In the genomic region with DNA sequence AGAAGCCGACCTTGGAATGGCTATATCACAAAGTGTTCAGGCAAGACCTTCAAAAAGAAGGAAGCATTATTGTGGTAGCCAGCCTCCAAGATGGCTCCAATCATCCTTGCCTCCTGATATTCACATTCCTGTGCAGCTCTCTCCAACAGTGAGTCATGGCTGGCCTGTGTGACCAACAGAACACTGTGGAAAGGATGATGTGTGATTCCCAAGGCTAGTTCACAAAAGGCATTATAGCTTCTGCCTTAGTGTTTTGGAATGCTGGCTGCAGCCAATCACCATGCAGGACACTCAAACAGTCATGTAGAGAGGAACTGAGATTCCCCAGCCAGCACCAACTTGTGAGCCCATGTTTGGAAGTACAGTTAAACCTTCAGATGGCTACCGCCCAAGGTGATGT, we compare ENCODE assay signal across 12 cellular contexts.
DNase-seq lines count a peak whose midpoint lies in the region; ATAC-seq, FAIRE-seq and TF ChIP-seq lines count a peak whose summit lies in the region.
"Had no signal": no experiment of that assay in that cellular context is flagged by ENCODE, and none has a peak within 500 bp of the region (broad histone marks: within the 10 kb centered on the region; RNA-seq: fewer than 3 reads in every experiment).

No MANE protein-coding gene starts in this region.

- no peak overlapping the region for H3K4me2 ChIP-seq in H1 (ENCODE audit: insufficient read depth in 1 of 2, low read depth in 2 of 2, low read length in 2 of 2)

- H3K27me3 ChIP-seq in NT2/D1 (ENCODE audit: insufficient read depth, insufficient read length) (no peaks in the 10 kb centered on the region), H1 (replicated peaks in 1 of 4; ENCODE audit: control insufficient read depth in 3 of 4, extremely low read depth in 1 of 4, insufficient read depth in 3 of 4, low read length in 3 of 4) (no peaks in the 10 kb centered on the region)

- no peak overlapping the region for H3K56ac ChIP-seq in H1 (replicated peaks; ENCODE audit: insufficient read length, low read depth, low read length)

- intact Hi-C loops in Calu3 (cut with micrococcal nuclease; ENCODE audit: unreplicated experiment), result no loop called here

- no peak overlapping the region for H3K14ac ChIP-seq in H1 (ENCODE audit: insufficient read length)

- H3K4me1 Mint-ChIP-seq in Calu3 (ENCODE audit: low read depth, unreplicated experiment), result no peaks in the 10 kb centered on the region
- H3K4me1 Mint-ChIP-seq: central memory CD8-positive, alpha-beta T cell had no signal

- no TSS peak for BruUV-seq in Calu3 (replicated peaks; lab: Mats Ljungman, UMichigan)

- no peak overlapping the region for H4K8ac ChIP-seq in H1 (ENCODE audit: extremely low read depth, insufficient read depth, low read length)

- TF ChIP-seq RAD21 in H1 (IDR thresholded peaks at IDR 0.05 in 1 of 2, conservative IDR thresholded peaks at IDR 0.05 in 1 of 2; ENCODE audit: low read depth in 2 of 2, low read length in 2 of 2), result no peak

- H3K27ac ChIP-seq in H1 (ENCODE audit: low read depth, low read length), result peak overlapping the region; percentile 29; the same call in 1 of the 2 replicates
- H3K27ac ChIP-seq: C4-2B, parathyroid adenoma had no signal

- no peak for ATAC-seq in GM21619 (IDR thresholded peaks at IDR 0.05; ENCODE audit: unreplicated experiment)

- H3K9me3 ChIP-seq in NT2/D1 (ENCODE audit: insufficient read depth, low read length) (no peaks in the 10 kb centered on the region), H1 (ENCODE audit: insufficient read depth in 2 of 2, low read depth in 1 of 2, low read length in 1 of 2) (no peaks in the 10 kb centered on the region)

- H3K79me2 ChIP-seq in H1 (ENCODE audit: control insufficient read depth in 1 of 2, insufficient read depth in 2 of 2, low read length in 2 of 2), result no peaks in the 10 kb centered on the region
- H3K79me2 ChIP-seq: parathyroid adenoma had no signal

- no peak overlapping the region for H3K4me3 Mint-ChIP-seq in Calu3 (ENCODE audit: low read depth, unreplicated experiment)
- H3K4me3 Mint-ChIP-seq: central memory CD8-positive, alpha-beta T cell had no signal

- H3K4me1 ChIP-seq in NT2/D1 (ENCODE audit: insufficient read depth, insufficient read length), result peaks cover 2% of the 10 kb centered on the region
- H3K4me1 ChIP-seq in H1 (replicated peaks in 1 of 4; ENCODE audit: control insufficient read depth in 3 of 4, insufficient read depth in 4 of 4, low read length in 3 of 4), result no peaks in the 10 kb centered on the region
- H3K4me1 ChIP-seq: parathyroid adenoma had no signal

- H2BK120ac ChIP-seq in H1 (replicated peaks; ENCODE audit: low read depth, low read length), result no peak overlapping the region

- no peak for FAIRE-seq in H1 (lab: Jason Lieb, UNC)

- H2BK20ac ChIP-seq in H1 (ENCODE audit: low read length), result no peak overlapping the region

- H3K9ac ChIP-seq in NT2/D1 (ENCODE audit: insufficient read length, low read depth) (no peak overlapping the region), H1 (replicated peaks in 1 of 4; ENCODE audit: extremely low read depth in 1 of 4, low read depth in 3 of 4, low read length in 3 of 4) (no peak overlapping the region)
- H3K9ac ChIP-seq: parathyroid adenoma had no signal

- H2BK12ac ChIP-seq in H1 (ENCODE audit: low read depth, low read length), result no peak overlapping the region

- no peak for TF ChIP-seq CTCF in AG09309 (IDR thresholded peaks at IDR 0.05; ENCODE audit: control insufficient read depth, insufficient read depth, low read depth, low read length, missing control alignments)
- no peak for TF ChIP-seq CTCF in H1 (IDR thresholded peaks at IDR 0.05; ENCODE audit: control extremely low read depth in 1 of 3, insufficient read depth in 1 of 3, low read depth in 1 of 3, low read length in 3 of 3)
- no peak for TF ChIP-seq CTCF in Calu3 (IDR thresholded peaks at IDR 0.05; ENCODE audit: unreplicated experiment)

- no peaks in the 10 kb centered on the region for H3K36me3 Mint-ChIP-seq in Calu3 (ENCODE audit: insufficient read depth, unreplicated experiment)

- H3K27ac Mint-ChIP-seq in Calu3 (ENCODE audit: unreplicated experiment), result no peak overlapping the region

- H2BK15ac ChIP-seq in H1 (ENCODE audit: low read length), result no peak overlapping the region

- no peaks in the 10 kb centered on the region for H4K20me1 ChIP-seq in H1 (replicated peaks in 1 of 2; ENCODE audit: control insufficient read depth in 1 of 2, insufficient read depth in 2 of 2, low read length in 2 of 2)

- CTCF ChIA-PET in H1 (lab: Charles Lee; ENCODE audit: partially characterized antibody), result interaction anchor here (0.6 to 0.7 kb wide), 2 partner anchors 21 to 80 kb away, joined by 4 read pairs; no protein-coding TSS in a partner anchor
- CTCF ChIA-PET in Calu3 (lab: Charles Lee), result no interaction called here

- H3K4me3 ChIP-seq in AG09309 (ENCODE audit: control insufficient read depth, low read depth, low read length), result no peak overlapping the region
- H3K4me3 ChIP-seq in NT2/D1 (ENCODE audit: insufficient read length, low read depth), result no peak overlapping the region
- H3K4me3 ChIP-seq in H1 (ENCODE audit: extremely low read depth in 1 of 4, insufficient read depth in 2 of 4, low read depth in 3 of 4, low read length in 4 of 4), result no peak overlapping the region

- no peaks in the 10 kb centered on the region for H3K79me1 ChIP-seq in H1 (ENCODE audit: low read depth, low read length)

- no peak overlapping the region for H2BK5ac ChIP-seq in H1 (ENCODE audit: low read depth, low read length)

- no peaks in the 10 kb centered on the region for H3K23me2 ChIP-seq in H1 (ENCODE audit: low read depth, low read length)

- POLR2A ChIA-PET in H1 (lab: Charles Lee; ENCODE audit: partially characterized antibody), result no interaction called here

- H3K4ac ChIP-seq in H1 (replicated peaks; ENCODE audit: insufficient read length, low read depth, low read length), result no peak overlapping the region

- no peak for TF ChIP-seq EP300 in H1 (IDR thresholded peaks at IDR 0.05; ENCODE audit: borderline replicate concordance in 1 of 2, low read depth in 2 of 2, low read length in 2 of 2)

- 86% methylated on average over 2 of the region's 2 CpGs; no CpG with 5 or more reads in 1 of the 2 experiments for WGBS in H1 (ENCODE audit: extremely low coverage in 1 of 2, insufficient coverage in 1 of 2, insufficient read length in 1 of 2, insufficient replicate concordance in 2 of 2, low coverage in 1 of 2, low lambda C conversion rate in 2 of 2, missing lambda C conversion rate in 1 of 2), 2 experiments

- H4K5ac ChIP-seq in H1 (ENCODE audit: insufficient read length, low read depth, low read length), result no peak overlapping the region

- peaks cover 13% of the 10 kb centered on the region for H3K36me3 ChIP-seq in NT2/D1 (ENCODE audit: insufficient read depth, insufficient read length, low read length)
- H3K36me3 ChIP-seq in H1 (ENCODE audit: control insufficient read depth in 2 of 4, insufficient read depth in 4 of 4, low read length in 3 of 4), result peaks cover 3 to 12% (median 6%) of the 10 kb centered on the region in 4 experiments; a peak in 5 of 8 replicates

- no peak overlapping the region for H3K18ac ChIP-seq in H1 (ENCODE audit: extremely low read depth, low read length)

- H4K91ac ChIP-seq in H1 (replicated peaks; ENCODE audit: insufficient read length, low read length), result no peak overlapping the region

- no peak overlapping the region for H2AK5ac ChIP-seq in H1 (ENCODE audit: low read depth, low read length)

- no peak for TF ChIP-seq POLR2A in H1 (IDR thresholded peaks at IDR 0.05; ENCODE audit: control extremely low read depth in 1 of 2, low read depth in 2 of 2, low read length in 2 of 2)

- DNase-seq in AG09309 (ENCODE audit: low read depth) (peak; percentile 87), NT2/D1 (ENCODE audit: low read depth, low spot score) (peak; percentile 8), H1 (ENCODE audit: low read depth in 1 of 2, low spot score in 2 of 2) (no peak), lung microvascular endothelial cell (ENCODE audit: low read depth in 2 of 2) (peak; percentile 17 to 97), NCI-H187 treated with DMSO at 0.1 percent for 48 hours (lab: John Stamatoyannopoulos, UW) (no peak), NCI-H774 (lab: John Stamatoyannopoulos, UW) (no peak), Calu3 (no peak)
- DNase-seq: activated CD8-positive, alpha-beta memory T cell treated with anti-CD3 and anti-CD28 coated beads, Interleukin-2, amount 50 U/mL, for 48 hours had no signal

- H3K9me3 Mint-ChIP-seq in Calu3 (ENCODE audit: low read depth, unreplicated experiment), result no peaks in the 10 kb centered on the region
- H3K9me3 Mint-ChIP-seq: central memory CD8-positive, alpha-beta T cell had no signal

- no peak overlapping the region for H3K23ac ChIP-seq in H1 (ENCODE audit: insufficient read length)

- H2AFZ ChIP-seq in H1 (ENCODE audit: low read length), result no peak overlapping the region
- H2AFZ ChIP-seq: parathyroid adenoma had no signal

- no peaks in the 10 kb centered on the region for H3K27me3 Mint-ChIP-seq in Calu3 (ENCODE audit: unreplicated experiment)
- H3K27me3 Mint-ChIP-seq: central memory CD8-positive, alpha-beta T cell had no signal

TF ChIP-seq in H1, 55 proteins besides CTCF, POLR2A, EP300 and RAD21:
- TF ChIP-seq GTF2F1 (IDR thresholded peaks at IDR 0.05; ENCODE audit: borderline replicate concordance, low read depth, low read length) (no peak), GABPA (IDR thresholded peaks at IDR 0.05; ENCODE audit: borderline replicate concordance, insufficient read depth, low read length) (no peak)
- TF ChIP-seq, protein P1, sequence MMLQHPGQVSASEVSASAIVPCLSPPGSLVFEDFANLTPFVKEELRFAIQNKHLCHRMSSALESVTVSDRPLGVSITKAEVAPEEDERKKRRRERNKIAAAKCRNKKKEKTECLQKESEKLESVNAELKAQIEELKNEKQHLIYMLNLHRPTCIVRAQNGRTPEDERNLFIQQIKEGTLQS (IDR thresholded peaks at IDR 0.05; ENCODE audit: insufficient read depth, low read depth, low read length), result no peak

Comparison
In these comparisons a context has a peak if more than half of its experiments do, and no peak if none do; other contexts are left out.
1. DNase-seq: peak in AG09309 (single experiment), NT2/D1 (single experiment) and lung microvascular endothelial cell (2 of 2); none in H1 (0 of 2), NCI-H187 treated with DMSO at 0.1 percent for 48 hours (single experiment), NCI-H774 (single experiment) and Calu3 (single experiment).